ENCODE assay signal across 19 cellular contexts in genomic region chr3:105158277-105158676, GRCh38.
"Had no signal": no experiment of that assay in that cellular context is flagged by ENCODE, and none has a peak within 500 bp of the region (broad histone marks: within the 10 kb centered on the region; RNA-seq: fewer than 3 reads in every experiment).

No MANE protein-coding gene starts in this region.

- ATAC-seq: activated CD4-positive, alpha-beta T cell treated with anti-CD3 and anti-CD28 coated beads for 36 hours; esophagus mucosa; gastrocnemius medialis had no signal

- H3K27me3 Mint-ChIP-seq: activated naive CD8-positive, alpha-beta T cell; dendritic cell treated with granulocyte-macrophage colony-stimulating factor and Interleukin-4, amounts not matched to agents 40 ng/mL and 50 ng/mL, for 4 days; progenitor cell of endocrine pancreas had no signal

- H3K27ac ChIP-seq: gastrocnemius medialis, left ventricle myocardium inferior, tibial artery had no signal

- H3K9me3 Mint-ChIP-seq: activated T-helper 1 cell treated with anti-CD3 and anti-CD28 coated beads, Interleukin-12 subunit alpha, Interleukin-12 subunit beta, Interleukin-2, Interleukin-4 antibody, amounts not matched to agents 30 ng/mL and 10 ng/mL and 1 ng/mL, durations not matched to agents 14 hours and 24 hours and 36 hours; dendritic cell treated with granulocyte-macrophage colony-stimulating factor and Interleukin-4, amounts not matched to agents 40 ng/mL and 50 ng/mL, for 4 days; nephron progenitor cell had no signal

- H3K4me1 ChIP-seq: gastrocnemius medialis, tibial artery had no signal

- H3K9me3 ChIP-seq: gastrocnemius medialis, left ventricle myocardium inferior, tibial artery had no signal

- H3K27ac Mint-ChIP-seq: activated CD4-positive, alpha-beta T cell treated with anti-CD3 and anti-CD28 coated beads for 36 hours; activated naive CD8-positive, alpha-beta T cell; activated T-helper 1 cell treated with anti-CD3 and anti-CD28 coated beads, Interleukin-12 subunit alpha, Interleukin-12 subunit beta, Interleukin-2, Interleukin-4 antibody, amounts not matched to agents 30 ng/mL and 10 ng/mL and 1 ng/mL, durations not matched to agents 14 hours and 24 hours and 36 hours; dendritic cell treated with granulocyte-macrophage colony-stimulating factor and Interleukin-4, amounts not matched to agents 40 ng/mL and 50 ng/mL, for 4 days; nephron progenitor cell; progenitor cell of endocrine pancreas had no signal

- H3K36me3 ChIP-seq: gastrocnemius medialis, left ventricle myocardium inferior, tibial artery had no signal

- H3K4me3 ChIP-seq: gastrocnemius medialis, left ventricle myocardium inferior, tibial artery had no signal

- DNase-seq: activated CD4-positive, alpha-beta T cell treated with anti-CD3 and anti-CD28 coated beads for 36 hours; activated CD4-positive, alpha-beta T cell treated with anti-CD3 and anti-CD28 coated beads, Interleukin-2, amount 50 U/mL, for 48 hours; activated gamma-delta T cell treated with Interleukin-2 at 50 U/mL for 16 hours; effector CD8-positive, alpha-beta T cell; gastrocnemius medialis; head of caudate nucleus; kidney glomerular epithelial cell; left ventricle myocardium inferior; nephron progenitor cell; stimulated activated CD4-positive, alpha-beta T cell treated with anti-CD3 and anti-CD28 coated beads, Interleukin-12 subunit alpha, Interleukin-12 subunit beta, amount 100 ng/mL, for 4 hours; stimulated activated CD4-positive, alpha-beta T cell treated with anti-CD3 and anti-CD28 coated beads, Interleukin-1b, Interleukin-23, amount 100 ng/mL, for 48 hours; stimulated activated naive CD4-positive, alpha-beta T cell treated with Interleukin-2 at 50 U/mL for 16 hours; substantia nigra; tibial artery had no signal

- H3K27me3 ChIP-seq: gastrocnemius medialis, tibial artery had no signal

- H3K36me3 Mint-ChIP-seq: activated naive CD8-positive, alpha-beta T cell had no signal

- H3K4me3 Mint-ChIP-seq: activated CD4-positive, alpha-beta T cell treated with anti-CD3 and anti-CD28 coated beads for 36 hours; activated naive CD8-positive, alpha-beta T cell; activated T-helper 1 cell treated with anti-CD3 and anti-CD28 coated beads, Interleukin-12 subunit alpha, Interleukin-12 subunit beta, Interleukin-2, Interleukin-4 antibody, amounts not matched to agents 30 ng/mL and 10 ng/mL and 1 ng/mL, durations not matched to agents 14 hours and 24 hours and 36 hours; dendritic cell treated with granulocyte-macrophage colony-stimulating factor and Interleukin-4, amounts not matched to agents 40 ng/mL and 50 ng/mL, for 4 days; nephron progenitor cell had no signal

- H3K4me1 Mint-ChIP-seq: activated CD4-positive, alpha-beta T cell treated with anti-CD3 and anti-CD28 coated beads for 36 hours; nephron progenitor cell had no signal
